9 cellular contexts compared by ENCODE assay signal in genomic region chr9:93958875-93959682, GRCh38. TPM values are rescaled to one million over a fixed set of nuclear protein-coding genes. Genes with fewer than 3 reads are reported as not detected.
DNase-seq lines count a peak whose midpoint lies in the region; ATAC-seq and TF ChIP-seq lines count a peak whose summit lies in the region.
"Had no signal": no experiment of that assay in that cellular context is flagged by ENCODE, and none has a peak within 500 bp of the region (broad histone marks: within the 10 kb centered on the region; RNA-seq: fewer than 3 reads in every experiment).

No MANE protein-coding gene starts in this region.

- intact Hi-C loops in psoas muscle (cut with DNase I) = no loop called here

- H3K27me3 ChIP-seq in GM23338 (ENCODE audit: insufficient read depth) (peaks cover 85% of the 10 kb centered on the region), OCI-LY3 (ENCODE audit: low read depth, low read length) (peaks cover 3% of the 10 kb centered on the region), psoas muscle (ENCODE audit: insufficient read depth in 3 of 3, low read length in 2 of 3) (peaks cover 0 to 69% (median 28%) of the 10 kb centered on the region in 3 donors)

- H3K27ac ChIP-seq in GM23338 (ENCODE audit: low read depth) (no peak overlapping the region), OCI-LY3 (ENCODE audit: low read length) (no peak overlapping the region), psoas muscle (no peak overlapping the region), caudate nucleus (ENCODE audit: low read depth, low read length) (no peak overlapping the region)

- DNase-seq in GM23338 (ENCODE audit: low spot score) = peak; percentile 71
- DNase-seq in fibroblast of pulmonary artery (ENCODE audit: low read depth) = peak; percentile 48
- no peak for DNase-seq in psoas muscle
- DNase-seq in caudate nucleus (lab: John Stamatoyannopoulos, UW) = no peak
- DNase-seq in activated CD4-positive, CD25-positive, alpha-beta regulatory T cell (lab: John Stamatoyannopoulos, UW) = no peak
- no peak for DNase-seq in stimulated activated naive CD4-positive, alpha-beta T cell treated with Interleukin-2 at 50 U/mL for 16 hours (lab: John Stamatoyannopoulos, UW)
- DNase-seq: SHP77 treated with DMSO at 0.1 percent for 48 hours had no signal

- peak overlapping the region; percentile 69 for H2AFZ ChIP-seq in GM23338
- H2AFZ ChIP-seq in OCI-LY3 (ENCODE audit: low read depth, low read length) = peak overlapping the region; percentile 90

- H3K9ac ChIP-seq in OCI-LY3 (ENCODE audit: low read length) = peak overlapping the region; percentile 75

- H4K20me1 ChIP-seq in GM23338 (replicated peaks; ENCODE audit: insufficient read depth) (peaks cover 18% of the 10 kb centered on the region; the same call in 1 of the 2 replicates), OCI-LY3 (ENCODE audit: insufficient read depth, low read length) (no peaks in the 10 kb centered on the region)

- TF ChIP-seq CTCF in GM23338 (conservative IDR thresholded peaks at IDR 0.05; ENCODE audit: low read depth in 2 of 2) = no peak
- TF ChIP-seq CTCF in OCI-LY3 (IDR thresholded peaks at IDR 0.05; ENCODE audit: low read depth, low read length) = no peak
- no peak for TF ChIP-seq CTCF in fibroblast of pulmonary artery (IDR thresholded peaks at IDR 0.05; ENCODE audit: low read length, missing control alignments)
- no peak for TF ChIP-seq CTCF in psoas muscle (IDR thresholded peaks at IDR 0.05)

- H3K79me2 ChIP-seq in GM23338 (replicated peaks; ENCODE audit: insufficient read depth) (no peaks in the 10 kb centered on the region), OCI-LY3 (ENCODE audit: low read length) (no peaks in the 10 kb centered on the region)

- no peak overlapping the region for H3K27ac Mint-ChIP-seq in GM23338

- peaks cover 10% of the 10 kb centered on the region; the same call in 1 of the 2 replicates for H3F3A ChIP-seq in GM23338 (replicated peaks; ENCODE audit: low read depth)

- no peaks in the 10 kb centered on the region for H3K9me2 ChIP-seq in GM23338 (ENCODE audit: insufficient read depth)

- peak overlapping the region; percentile 63 for H3K4me3 Mint-ChIP-seq in GM23338

- H3K36me3 ChIP-seq in GM23338 (ENCODE audit: insufficient read depth) (no peaks in the 10 kb centered on the region), OCI-LY3 (replicated peaks; ENCODE audit: low read depth, low read length) (no peaks in the 10 kb centered on the region), psoas muscle (ENCODE audit: insufficient read depth in 1 of 2, low read depth in 1 of 2) (no peaks in the 10 kb centered on the region)

- H3K9me3 Mint-ChIP-seq in GM23338 = peaks cover 7% of the 10 kb centered on the region

- peaks cover 3% of the 10 kb centered on the region; the same call in 2 of the 3 replicates for H3K36me3 Mint-ChIP-seq in GM23338 (ENCODE audit: low read depth)

- 10 to 14% (median 11%) methylated on average over 62 to 64 of the region's 64 CpGs for WGBS in psoas muscle, 3 donors

- H3K4me1 Mint-ChIP-seq in GM23338 = peaks cover 36% of the 10 kb centered on the region

- H3K4me1 ChIP-seq in GM23338 (ENCODE audit: insufficient read depth) (peaks cover 51% of the 10 kb centered on the region), OCI-LY3 (ENCODE audit: low read length) (peaks cover 5% of the 10 kb centered on the region), psoas muscle (peaks cover 4% of the 10 kb centered on the region)

- ATAC-seq in GM23338 (peak; percentile 2), psoas muscle (no peak)

- H3K9me3 ChIP-seq in OCI-LY3 (ENCODE audit: insufficient read depth, low read length) = no peaks in the 10 kb centered on the region
- no peaks in the 10 kb centered on the region for H3K9me3 ChIP-seq in psoas muscle

- H3K27me3 Mint-ChIP-seq in GM23338 (ENCODE audit: insufficient read depth, low read depth, poor library complexity) = peaks cover 83% of the 10 kb centered on the region

- H3K4me2 ChIP-seq in GM23338 = peak overlapping the region; percentile 82
- peak overlapping the region; percentile 97 for H3K4me2 ChIP-seq in OCI-LY3 (ENCODE audit: low read length)

- H3K4me3 ChIP-seq in GM23338 = peak overlapping the region; percentile 61
- H3K4me3 ChIP-seq in OCI-LY3 (ENCODE audit: low read length) = peak overlapping the region; percentile 90
- no peak overlapping the region for H3K4me3 ChIP-seq in fibroblast of pulmonary artery (replicated peaks; ENCODE audit: low read depth, low read length)
- H3K4me3 ChIP-seq in psoas muscle = peak overlapping the region; percentile 33

TF ChIP-seq in GM23338, 12 proteins besides CTCF, POLR2A, EP300 and RAD21 (continues in another document):
- TF ChIP-seq REST (IDR thresholded peaks at IDR 0.05; ENCODE audit: unreplicated experiment) (no peak), ZNF331 (CRISPR knock-in tag; IDR thresholded peaks at IDR 0.05; ENCODE audit: low read depth) (no peak), ETS1 (IDR thresholded peaks at IDR 0.05) (no peak), EZH2phosphoT487 (IDR thresholded peaks at IDR 0.05; ENCODE audit: unreplicated experiment) (peak; percentile 86), CREB1 (CRISPR knock-in tag; IDR thresholded peaks at IDR 0.05; ENCODE audit: low read depth) (no peak), EZH2 (IDR thresholded peaks at IDR 0.05; ENCODE audit: low read depth, unreplicated experiment) (peak; percentile 92)

RNA-seq across cellular contexts. Expression of gene BARX1, which starts 3.9 kb away (rescaled TPM):
- total RNA-seq in GM23338 (2014; rRNA removed; shearing (Covaris generic)) = 1.6 and 2.1 TPM in 2 replicates
- polyA plus RNA-seq in GM23338 (2016; fragmentation: Nextera tagmentation; extraction: Ambion mirVana) (0.87 and 1.1 TPM in 2 replicates), psoas muscle (not detected)
- not detected for total RNA-seq in psoas muscle
- total RNA-seq: glomerular endothelial cell had no signal

Comparison
In these comparisons a context has a peak if more than half of its experiments do, and no peak if none do; other contexts are left out.
1. DNase-seq: peak in GM23338 (single experiment) and fibroblast of pulmonary artery (single experiment); none in psoas muscle (0 of 2), caudate nucleus (0 of 61), activated CD4-positive, CD25-positive, alpha-beta regulatory T cell (0 of 4) and stimulated activated naive CD4-positive, alpha-beta T cell treated with Interleukin-2 at 50 U/mL for 16 hours (single experiment).